In genomic region chr16:85168732-85169256, GRCh38 we compare ENCODE assay signal across 8 cellular contexts.
DNase-seq lines count a peak whose midpoint lies in the region; ATAC-seq and TF ChIP-seq lines count a peak whose summit lies in the region.

No MANE protein-coding gene starts in this region.

- H3K9ac ChIP-seq in NT2/D1 (ENCODE audit: insufficient read length, low read depth) (peak overlapping the region; percentile 54), parathyroid adenoma (no peak overlapping the region)

- peak overlapping the region; percentile 57 for H3K4me2 ChIP-seq in parathyroid adenoma (ENCODE audit: low read length)

- ATAC-seq in HG02798 (IDR thresholded peaks at IDR 0.05; ENCODE audit: poor library complexity, unreplicated experiment) (no peak), GM21737 (IDR thresholded peaks at IDR 0.05; ENCODE audit: unreplicated experiment) (no peak)

- peak overlapping the region; percentile 79 for H2AFZ ChIP-seq in parathyroid adenoma

- H3K4me1 ChIP-seq in NT2/D1 (ENCODE audit: insufficient read depth, insufficient read length) (peaks cover 33% of the 10 kb centered on the region), parathyroid adenoma (peaks cover 26% of the 10 kb centered on the region)

- H3K27me3 ChIP-seq in NT2/D1 (ENCODE audit: insufficient read depth, insufficient read length): no peaks in the 10 kb centered on the region
- H3K27me3 ChIP-seq in parathyroid adenoma (ENCODE audit: control insufficient read depth, insufficient read depth, low read length): no peaks in the 10 kb centered on the region

- H3K79me2 ChIP-seq in parathyroid adenoma: peaks cover 27% of the 10 kb centered on the region

- H3K9me3 ChIP-seq in NT2/D1 (ENCODE audit: insufficient read depth, low read length) (no peaks in the 10 kb centered on the region), parathyroid adenoma (ENCODE audit: control insufficient read depth, low read length) (no peaks in the 10 kb centered on the region)

- peak in 2 of 3 experiments; percentile 57 to 65 for DNase-seq in NCI-H1417 (lab: John Stamatoyannopoulos, UW)
- no peak for DNase-seq in NCI-H1417 treated with DMSO at 0.1 percent for 48 hours (lab: John Stamatoyannopoulos, UW)
- DNase-seq in NT2/D1 (ENCODE audit: low read depth, low spot score): no peak
- peak; percentile 56 for DNase-seq in fibroblast of mammary gland (ENCODE audit: low read depth)
- no peak for DNase-seq in GM19238 (ENCODE audit: insufficient read length, low spot score)

- H3K36me3 ChIP-seq in NT2/D1 (ENCODE audit: insufficient read depth, insufficient read length, low read length): peaks cover 18% of the 10 kb centered on the region
- H3K36me3 ChIP-seq in parathyroid adenoma (ENCODE audit: control insufficient read depth, insufficient read depth, low read length): no peaks in the 10 kb centered on the region

- H3K27ac ChIP-seq in parathyroid adenoma: peak overlapping the region; percentile 13

- H3K4me3 ChIP-seq in NT2/D1 (ENCODE audit: insufficient read length, low read depth) (peak overlapping the region; percentile 49), fibroblast of mammary gland (ENCODE audit: control insufficient read depth, low read depth, low read length) (peak overlapping the region; percentile 12), parathyroid adenoma (ENCODE audit: low read depth, low read length) (peak overlapping the region; percentile 50)

- TF ChIP-seq CTCF in fibroblast of mammary gland (conservative IDR thresholded peaks at IDR 0.05; ENCODE audit: control insufficient read depth, insufficient read depth, low read depth, low read length) (no peak), parathyroid adenoma (IDR thresholded peaks at IDR 0.05) (no peak)

Comparison
In these comparisons a context has a peak if more than half of its experiments do, and no peak if none do; other contexts are left out.
1. DNase-seq: peak in NCI-H1417 (2 of 3) and fibroblast of mammary gland (single experiment); none in NCI-H1417 treated with DMSO at 0.1 percent for 48 hours (single experiment), NT2/D1 (single experiment) and GM19238 (single experiment).
2. Peak in every context shown above with its lines, with median percentiles within 50 percentile points of each other: H3K4me3 ChIP-seq.